Comparison of ENCODE assay signal across 21 cellular contexts in the genomic region with DNA sequence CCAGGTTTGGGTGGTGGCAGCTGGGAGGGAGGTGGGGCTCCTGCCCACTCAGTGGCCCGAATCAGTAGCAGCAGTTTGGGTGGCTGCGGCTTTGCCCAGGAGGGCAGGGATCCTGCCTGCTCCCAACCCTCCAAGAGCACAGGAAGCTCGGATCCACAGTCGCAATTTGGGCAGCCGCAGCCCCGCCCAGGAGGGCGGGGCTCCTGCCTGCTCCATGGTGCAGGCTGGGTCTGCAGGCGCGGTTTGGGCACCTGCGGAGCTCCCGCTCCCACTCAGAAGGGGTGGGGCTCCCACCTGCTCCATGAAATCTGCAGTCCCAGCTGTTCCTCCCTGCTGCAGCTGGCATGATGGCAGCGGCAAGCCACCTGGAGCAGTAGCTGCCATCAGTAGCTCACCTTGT. TPM values are rescaled to one million over a fixed set of nuclear protein-coding genes. Genes with fewer than 3 reads are reported as not detected.
DNase-seq lines count a peak whose midpoint lies in the region; ATAC-seq and TF ChIP-seq lines count a peak whose summit lies in the region.
"Had no signal": no experiment of that assay in that cellular context is flagged by ENCODE, and none has a peak within 500 bp of the region (broad histone marks: within the 10 kb centered on the region; RNA-seq: fewer than 3 reads in every experiment).

No MANE protein-coding gene starts in this region.

- H3K4me3 Mint-ChIP-seq in CD8-positive, alpha-beta T cell: no peak overlapping the region
- no peak overlapping the region for H3K4me3 Mint-ChIP-seq in activated CD8-positive, alpha-beta T cell treated with anti-CD3 and anti-CD28 coated beads for 36 hours
- H3K4me3 Mint-ChIP-seq: activated B cell treated with CpG ODN at 0.5 μM for 24 hours; activated T-cell treated with anti-CD3 and anti-CD28 coated beads, Interleukin-2, amount 50 U/mL, for 72 hours; nephron progenitor cell had no signal

- H3K4me3 ChIP-seq in H7 (ENCODE audit: insufficient read depth, low read depth, low read length): no peak overlapping the region
- H3K4me3 ChIP-seq in CD8-positive, alpha-beta T cell (ENCODE audit: low read depth, low read length): no peak overlapping the region
- H3K4me3 ChIP-seq: heart right ventricle, MG63, SJCRH30, uterus had no signal

- H3K9me3 ChIP-seq in CD8-positive, alpha-beta T cell (ENCODE audit: low read length): no peaks in the 10 kb centered on the region
- H3K9me3 ChIP-seq: heart right ventricle, MG63, SJCRH30, uterus had no signal

- POLR2A ChIA-PET in CD8-positive, alpha-beta T cell (lab: Charles Lee): no interaction called here
- POLR2A ChIA-PET in activated CD8-positive, alpha-beta T cell treated with anti-CD3 and anti-CD28 coated beads for 36 hours (lab: Charles Lee): no interaction called here

- DNase-seq in D341Med (ENCODE audit: low spot score) (peak; percentile 22), H7 (peak; percentile 77), NCI-H774 (lab: John Stamatoyannopoulos, UW) (peak; percentile 81), iPS-NIHi11 (ENCODE audit: low spot score) (peak; percentile 55), NCI-H1092 treated with DMSO at 0.1 percent for 48 hours (lab: John Stamatoyannopoulos, UW) (no peak)
- no peak for DNase-seq in CD8-positive, alpha-beta T cell
- no peak for DNase-seq in activated CD8-positive, alpha-beta T cell treated with anti-CD3 and anti-CD28 coated beads for 36 hours
- DNase-seq: activated B cell treated with CpG ODN at 0.5 μM for 24 hours; activated T-cell treated with anti-CD3 and anti-CD28 coated beads, Interleukin-2, amount 50 U/mL, for 72 hours; AML-193; heart right ventricle; MG63; NCI-H2081; nephron progenitor cell; stimulated activated CD4-positive, alpha-beta T cell treated with anti-CD3 and anti-CD28 coated beads, Interleukin-4, amount 100 ng/mL, for 1 hour; uterus had no signal

- TF ChIP-seq CTCF in CD8-positive, alpha-beta T cell (IDR thresholded peaks at IDR 0.05): no peak
- TF ChIP-seq CTCF in activated CD8-positive, alpha-beta T cell treated with anti-CD3 and anti-CD28 coated beads for 36 hours (IDR thresholded peaks at IDR 0.05): no peak

- H3K36me3 ChIP-seq in H7 (replicated peaks; ENCODE audit: control insufficient read depth, insufficient read depth, low read length): no peaks in the 10 kb centered on the region
- no peaks in the 10 kb centered on the region for H3K36me3 ChIP-seq in CD8-positive, alpha-beta T cell (ENCODE audit: insufficient read depth, low read length)
- H3K36me3 ChIP-seq: heart right ventricle, MG63, SJCRH30, uterus had no signal

- H3K27ac ChIP-seq in CD8-positive, alpha-beta T cell (ENCODE audit: low read depth, low read length): no peak overlapping the region
- H3K27ac ChIP-seq: heart right ventricle, SJCRH30, uterus had no signal

- intact Hi-C loops in CD8-positive, alpha-beta T cell (cut with DNase I, micrococcal nuclease): no loop called here
- intact Hi-C loops in activated CD8-positive, alpha-beta T cell treated with anti-CD3 and anti-CD28 coated beads for 36 hours (cut with micrococcal nuclease): loop anchor here (5.0 kb wide), 1 partner anchor 42 kb away; no protein-coding TSS in a partner anchor

- H3K36me3 Mint-ChIP-seq in CD8-positive, alpha-beta T cell: no peaks in the 10 kb centered on the region
- H3K36me3 Mint-ChIP-seq in activated CD8-positive, alpha-beta T cell treated with anti-CD3 and anti-CD28 coated beads for 36 hours (ENCODE audit: low read depth): no peaks in the 10 kb centered on the region
- H3K36me3 Mint-ChIP-seq: activated naive CD4-positive, alpha-beta T cell treated with anti-CD3 and anti-CD28 coated beads, Interleukin-2, amount 50 U/mL, for 72 hours had no signal

- H3K4me1 Mint-ChIP-seq in CD8-positive, alpha-beta T cell (ENCODE audit: low read depth): no peaks in the 10 kb centered on the region
- no peaks in the 10 kb centered on the region for H3K4me1 Mint-ChIP-seq in activated CD8-positive, alpha-beta T cell treated with anti-CD3 and anti-CD28 coated beads for 36 hours (ENCODE audit: low read depth)
- H3K4me1 Mint-ChIP-seq: activated B cell treated with CpG ODN at 0.5 μM for 24 hours, nephron progenitor cell had no signal

- CTCF ChIA-PET in CD8-positive, alpha-beta T cell (lab: Charles Lee): no interaction called here
- CTCF ChIA-PET in activated CD8-positive, alpha-beta T cell treated with anti-CD3 and anti-CD28 coated beads for 36 hours (lab: Charles Lee): interaction anchor here (1.1 to 5.7 kb wide), 4 partner anchors 29 to 61 kb away, joined by 3 to 50 read pairs (median 5); no protein-coding TSS in a partner anchor

- no peaks in the 10 kb centered on the region for H3K4me1 ChIP-seq in CD8-positive, alpha-beta T cell (ENCODE audit: insufficient read depth, low read length)
- H3K4me1 ChIP-seq: heart right ventricle, uterus had no signal

- no peaks in the 10 kb centered on the region for H3K9me3 Mint-ChIP-seq in CD8-positive, alpha-beta T cell
- H3K9me3 Mint-ChIP-seq in activated CD8-positive, alpha-beta T cell treated with anti-CD3 and anti-CD28 coated beads for 36 hours: no peaks in the 10 kb centered on the region
- H3K9me3 Mint-ChIP-seq: activated B cell treated with CpG ODN at 0.5 μM for 24 hours; activated naive CD4-positive, alpha-beta T cell treated with anti-CD3 and anti-CD28 coated beads, Interleukin-2, amount 50 U/mL, for 72 hours; activated T-cell treated with anti-CD3 and anti-CD28 coated beads, Interleukin-2, amount 50 U/mL, for 72 hours had no signal

- no peak overlapping the region for H3K27ac Mint-ChIP-seq in CD8-positive, alpha-beta T cell
- H3K27ac Mint-ChIP-seq in activated CD8-positive, alpha-beta T cell treated with anti-CD3 and anti-CD28 coated beads for 36 hours: no peak overlapping the region
- H3K27ac Mint-ChIP-seq: activated B cell treated with CpG ODN at 0.5 μM for 24 hours; activated naive CD4-positive, alpha-beta T cell treated with anti-CD3 and anti-CD28 coated beads, Interleukin-2, amount 50 U/mL, for 72 hours; activated T-cell treated with anti-CD3 and anti-CD28 coated beads, Interleukin-2, amount 50 U/mL, for 72 hours; nephron progenitor cell; progenitor cell of endocrine pancreas had no signal

- peaks cover 13% of the 10 kb centered on the region for H3K27me3 Mint-ChIP-seq in CD8-positive, alpha-beta T cell (ENCODE audit: low read depth)
- peaks cover 6% of the 10 kb centered on the region for H3K27me3 Mint-ChIP-seq in activated CD8-positive, alpha-beta T cell treated with anti-CD3 and anti-CD28 coated beads for 36 hours

- no peaks in the 10 kb centered on the region for H3K27me3 ChIP-seq in H7 (ENCODE audit: control insufficient read depth, insufficient read depth, low read length)
- peaks cover 3% of the 10 kb centered on the region for H3K27me3 ChIP-seq in CD8-positive, alpha-beta T cell (ENCODE audit: insufficient read depth, low read length)
- H3K27me3 ChIP-seq: MG63, SJCRH30, uterus had no signal

- no peak for ATAC-seq in CD8-positive, alpha-beta T cell
- ATAC-seq in activated CD8-positive, alpha-beta T cell treated with anti-CD3 and anti-CD28 coated beads for 36 hours: no peak
- ATAC-seq: activated naive CD4-positive, alpha-beta T cell treated with anti-CD3 and anti-CD28 coated beads, Interleukin-2, amount 50 U/mL, for 72 hours; activated T-cell treated with anti-CD3 and anti-CD28 coated beads, Interleukin-2, amount 50 U/mL, for 72 hours had no signal

RNA-seq across cellular contexts. Expression of gene CALCB, which starts 38.1 kb away (rescaled TPM):
- 0.21 and 0.41 TPM in 2 replicates for total RNA-seq in H7 (2014; rRNA removed; shearing (Covaris generic))
- under 1 TPM in 1 of 2 experiments, not detected in 1; 0.22 TPM for total RNA-seq in CD8-positive, alpha-beta T cell
- 1 to 10 TPM; 3.9 to 4.7 TPM for total RNA-seq in activated CD8-positive, alpha-beta T cell treated with anti-CD3 and anti-CD28 coated beads for 36 hours
- total RNA-seq: HepG2, progenitor cell of endocrine pancreas, SJCRH30, skeletal muscle tissue had no signal

Comparison
In these comparisons a context has a peak if more than half of its experiments do, and no peak if none do; other contexts are left out.
1. DNase-seq: peak in D341Med (single experiment), H7 (single experiment), NCI-H774 (single experiment) and iPS-NIHi11 (single experiment); none in NCI-H1092 treated with DMSO at 0.1 percent for 48 hours (single experiment), CD8-positive, alpha-beta T cell (0 of 7) and activated CD8-positive, alpha-beta T cell treated with anti-CD3 and anti-CD28 coated beads for 36 hours (single experiment).